In the genomic region with DNA sequence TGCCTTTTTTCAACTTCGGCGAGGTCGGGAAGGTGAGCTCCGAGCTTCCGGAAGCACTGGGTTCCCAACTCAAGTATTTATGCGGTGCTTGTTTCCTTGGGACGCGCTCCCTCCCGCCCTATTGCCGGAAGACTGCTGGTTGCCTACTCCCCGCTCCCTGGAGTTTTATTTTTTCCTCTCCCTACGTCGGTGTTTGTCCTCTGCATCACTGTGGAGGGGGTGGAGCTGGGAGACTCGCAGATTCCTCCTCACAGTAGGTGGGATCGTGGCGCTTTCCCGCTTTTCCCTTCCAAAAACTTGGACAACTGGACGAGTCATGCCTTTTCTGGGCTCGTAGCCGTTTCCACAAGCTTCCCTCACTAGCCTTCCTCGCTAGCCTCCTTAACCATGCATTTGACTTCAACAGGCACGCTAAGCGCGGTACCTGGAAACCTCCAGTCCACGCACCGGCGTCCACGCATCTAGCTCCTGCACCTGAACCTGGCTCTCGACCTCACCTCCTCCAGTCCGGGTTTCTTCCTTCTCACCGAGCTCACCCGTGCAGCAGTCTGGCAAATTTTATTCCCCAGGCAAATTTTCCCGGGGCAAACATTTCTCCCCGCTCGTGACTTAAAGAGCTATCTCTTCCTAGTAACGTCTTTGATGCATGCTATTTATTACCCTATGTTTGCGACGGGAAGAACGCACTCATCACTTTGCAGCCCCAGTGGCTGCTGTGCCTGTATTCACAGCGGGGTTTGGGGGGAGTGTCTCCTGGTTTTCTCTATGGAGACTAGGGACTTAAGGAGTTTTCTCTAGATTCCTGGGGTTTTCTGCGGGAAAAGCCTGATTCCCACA, we compare ENCODE assay signal across 1 cellular context.
TF ChIP-seq lines count a peak whose summit lies in the region.

Gene AVPR1A, minus strand, starts transcription at position 141 of the 837 bp plus-strand sequence. CDS start 365 bp downstream, outside the sequence.

TF ChIP-seq in GM23338, 12 proteins besides CTCF, POLR2A, EP300 and RAD21:
- no peak for TF ChIP-seq STAT1 (IDR thresholded peaks at IDR 0.05; ENCODE audit: unreplicated experiment)
- peak; percentile 17 for TF ChIP-seq EZH2phosphoT487 (IDR thresholded peaks at IDR 0.05; ENCODE audit: unreplicated experiment)
- peak; percentile 68 for TF ChIP-seq EZH2 (IDR thresholded peaks at IDR 0.05; ENCODE audit: low read depth, unreplicated experiment)
